In genomic region chr16:48340054-48340453, GRCh38 we compare ENCODE assay signal across 17 cellular contexts. TPM values are rescaled to one million over a fixed set of nuclear protein-coding genes. Genes with fewer than 3 reads are reported as not detected.
DNase-seq lines count a peak whose midpoint lies in the region; ATAC-seq and TF ChIP-seq lines count a peak whose summit lies in the region.
"Had no signal": no experiment of that assay in that cellular context is flagged by ENCODE, and none has a peak within 500 bp of the region (broad histone marks: within the 10 kb centered on the region; RNA-seq: fewer than 3 reads in every experiment).

No MANE protein-coding gene starts in this region.

- no peaks in the 10 kb centered on the region for H3K27me3 Mint-ChIP-seq in activated T-cell treated with anti-CD3 and anti-CD28 coated beads, Interleukin-2, amount 50 U/mL, for 72 hours (ENCODE audit: low read depth)
- H3K27me3 Mint-ChIP-seq in activated T-cell treated with anti-CD3 and anti-CD28 coated beads, Interleukin-2, amount 50 U/mL, for 4 hours (ENCODE audit: low read depth), result no peaks in the 10 kb centered on the region
- H3K27me3 Mint-ChIP-seq in HFFc6 (ENCODE audit: insufficient read depth), result no peaks in the 10 kb centered on the region
- no peaks in the 10 kb centered on the region for H3K27me3 Mint-ChIP-seq in activated T-helper 17 cell treated with anti-CD3 and anti-CD28 coated beads, Interleukin-2, amount 50 U/mL, for 72 hours
- H3K27me3 Mint-ChIP-seq in naive thymus-derived CD8-positive, alpha-beta T cell, result no peaks in the 10 kb centered on the region
- H3K27me3 Mint-ChIP-seq: B cell had no signal

- POLR2A ChIA-PET in naive thymus-derived CD8-positive, alpha-beta T cell (lab: Charles Lee), result interaction anchor here (1.2 kb wide), 1 partner anchor 9 kb away, joined by 3 read pairs; no protein-coding TSS in a partner anchor

- peak; percentile 63 to 73 for ATAC-seq in activated T-cell treated with anti-CD3 and anti-CD28 coated beads, Interleukin-2, amount 50 U/mL, for 72 hours (replicated peaks in 1 of 2)
- ATAC-seq in activated T-cell treated with anti-CD3 and anti-CD28 coated beads, Interleukin-2, amount 50 U/mL, for 4 hours, result no peak
- peak; percentile 35 for ATAC-seq in activated T-helper 17 cell treated with anti-CD3 and anti-CD28 coated beads, Interleukin-2, amount 50 U/mL, for 72 hours (replicated peaks)
- no peak for ATAC-seq in naive thymus-derived CD8-positive, alpha-beta T cell
- ATAC-seq in HG02852 (IDR thresholded peaks at IDR 0.05; ENCODE audit: unreplicated experiment), result no peak
- no peak for ATAC-seq in HG03457 (IDR thresholded peaks at IDR 0.05; ENCODE audit: unreplicated experiment)

- H3K9me3 Mint-ChIP-seq in activated T-cell treated with anti-CD3 and anti-CD28 coated beads, Interleukin-2, amount 50 U/mL, for 72 hours, result no peaks in the 10 kb centered on the region
- H3K9me3 Mint-ChIP-seq in activated T-cell treated with anti-CD3 and anti-CD28 coated beads, Interleukin-2, amount 50 U/mL, for 4 hours, result no peaks in the 10 kb centered on the region
- H3K9me3 Mint-ChIP-seq in HFFc6, result 0 out of 2 replicates have a peak, but pooled peaks cover 4% of the 10 kb centered on the region
- no peaks in the 10 kb centered on the region for H3K9me3 Mint-ChIP-seq in activated T-helper 17 cell treated with anti-CD3 and anti-CD28 coated beads, Interleukin-2, amount 50 U/mL, for 72 hours
- H3K9me3 Mint-ChIP-seq in naive thymus-derived CD8-positive, alpha-beta T cell, result no peaks in the 10 kb centered on the region

- H3K27ac Mint-ChIP-seq in activated T-cell treated with anti-CD3 and anti-CD28 coated beads, Interleukin-2, amount 50 U/mL, for 72 hours, result peak overlapping the region; percentile 88
- peak overlapping the region; percentile 8; the same call in 1 of the 2 replicates for H3K27ac Mint-ChIP-seq in HFFc6
- peak overlapping the region; percentile 75 for H3K27ac Mint-ChIP-seq in activated T-helper 17 cell treated with anti-CD3 and anti-CD28 coated beads, Interleukin-2, amount 50 U/mL, for 72 hours
- peak overlapping the region in 8 of 10 donors; percentile 16 to 73 (median 51) for H3K27ac Mint-ChIP-seq in naive thymus-derived CD8-positive, alpha-beta T cell
- H3K27ac Mint-ChIP-seq: B cell had no signal

- TF ChIP-seq CTCF in HFFc6 (IDR thresholded peaks at IDR 0.05), result no peak

- peaks cover 16% of the 10 kb centered on the region for H3K4me1 Mint-ChIP-seq in activated T-cell treated with anti-CD3 and anti-CD28 coated beads, Interleukin-2, amount 50 U/mL, for 72 hours (ENCODE audit: low read depth)
- H3K4me1 Mint-ChIP-seq in activated T-cell treated with anti-CD3 and anti-CD28 coated beads, Interleukin-2, amount 50 U/mL, for 4 hours (ENCODE audit: low read depth), result no peaks in the 10 kb centered on the region
- peaks cover 31% of the 10 kb centered on the region for H3K4me1 Mint-ChIP-seq in HFFc6 (ENCODE audit: low read depth)
- peaks cover 18% of the 10 kb centered on the region for H3K4me1 Mint-ChIP-seq in activated T-helper 17 cell treated with anti-CD3 and anti-CD28 coated beads, Interleukin-2, amount 50 U/mL, for 72 hours
- peaks cover 0 to 16% (median 12%) of the 10 kb centered on the region in 4 donors for H3K4me1 Mint-ChIP-seq in naive thymus-derived CD8-positive, alpha-beta T cell
- H3K4me1 Mint-ChIP-seq: B cell had no signal

- DNase-seq in activated T-cell treated with anti-CD3 and anti-CD28 coated beads, Interleukin-2, amount 50 U/mL, for 72 hours, result no peak
- DNase-seq in activated T-cell treated with anti-CD3 and anti-CD28 coated beads, Interleukin-2, amount 50 U/mL, for 4 hours, result no peak
- no peak for DNase-seq in HFFc6
- no peak for DNase-seq in naive thymus-derived CD8-positive, alpha-beta T cell
- DNase-seq in HuH-7.5 (ENCODE audit: low spot score), result no peak
- DNase-seq: ACHN, DMS 273 treated with DMSO at 0.1 percent for 48 hours, Karpas-422, MM.1S, NCI-H1105, NCI-H1694 treated with DMSO at 0.1 percent for 48 hours, NCI-H345, NCI-H526 treated with DMSO at 0.1 percent for 48 hours had no signal

- peak overlapping the region in 1 of 2 donors; percentile 14 for H3K4me3 Mint-ChIP-seq in activated T-cell treated with anti-CD3 and anti-CD28 coated beads, Interleukin-2, amount 50 U/mL, for 72 hours
- no peak overlapping the region for H3K4me3 Mint-ChIP-seq in activated T-cell treated with anti-CD3 and anti-CD28 coated beads, Interleukin-2, amount 50 U/mL, for 4 hours
- H3K4me3 Mint-ChIP-seq in HFFc6, result no peak overlapping the region
- no peak overlapping the region for H3K4me3 Mint-ChIP-seq in activated T-helper 17 cell treated with anti-CD3 and anti-CD28 coated beads, Interleukin-2, amount 50 U/mL, for 72 hours
- H3K4me3 Mint-ChIP-seq in naive thymus-derived CD8-positive, alpha-beta T cell, result no peak overlapping the region
- H3K4me3 Mint-ChIP-seq: B cell had no signal

- H3K36me3 Mint-ChIP-seq in activated T-cell treated with anti-CD3 and anti-CD28 coated beads, Interleukin-2, amount 50 U/mL, for 72 hours (ENCODE audit: insufficient read depth in 2 of 2), result peaks cover 6 to 7% of the 10 kb centered on the region in 2 donors
- H3K36me3 Mint-ChIP-seq in activated T-cell treated with anti-CD3 and anti-CD28 coated beads, Interleukin-2, amount 50 U/mL, for 4 hours (ENCODE audit: insufficient read depth), result peaks cover 35% of the 10 kb centered on the region
- peaks cover 46% of the 10 kb centered on the region for H3K36me3 Mint-ChIP-seq in HFFc6 (ENCODE audit: low read depth)
- H3K36me3 Mint-ChIP-seq in activated T-helper 17 cell treated with anti-CD3 and anti-CD28 coated beads, Interleukin-2, amount 50 U/mL, for 72 hours (ENCODE audit: low read depth), result peaks cover 81% of the 10 kb centered on the region
- H3K36me3 Mint-ChIP-seq in naive thymus-derived CD8-positive, alpha-beta T cell, result peaks cover 8 to 91% (median 31%) of the 10 kb centered on the region in 3 donors

RNA-seq across cellular contexts. Expression of gene SIAH1, which starts 45.2 kb away (rescaled TPM):
- 10 to 100 TPM; 28.2 to 30.4 TPM for total RNA-seq in activated T-cell treated with anti-CD3 and anti-CD28 coated beads, Interleukin-2, amount 50 U/mL, for 72 hours
- 10 to 100 TPM in 2 of 3 donors, 1 to 10 TPM in 1; 10.0 to 12.2 (median 10.4) TPM for total RNA-seq in activated T-cell treated with anti-CD3 and anti-CD28 coated beads, Interleukin-2, amount 50 U/mL, for 4 hours
- total RNA-seq in HFFc6 (2021; fragmentation: NEBNext Ultra II Directional; extraction: Animal tissue kit (Norgen Biotek cat#: 25700)), result 10 to 100 TPM in 4 of 6 experiments, 1 to 10 TPM in 2; 8.8 to 11.9 (median 10.2) TPM
- 10 to 100 TPM; 15.0 to 16.5 TPM for total RNA-seq in activated T-helper 17 cell treated with anti-CD3 and anti-CD28 coated beads, Interleukin-2, amount 50 U/mL, for 72 hours
- total RNA-seq in naive thymus-derived CD8-positive, alpha-beta T cell, result 10 to 100 TPM; 22.8 to 25.9 TPM
- 10 to 100 TPM; 10.8 to 16.7 (median 12.0) TPM for polyA plus RNA-seq in naive thymus-derived CD8-positive, alpha-beta T cell

Comparison
In these comparisons a context has a peak if more than half of its experiments do, and no peak if none do; other contexts are left out.
1. ATAC-seq: peak in activated T-cell treated with anti-CD3 and anti-CD28 coated beads, Interleukin-2, amount 50 U/mL, for 72 hours (2 of 2) and activated T-helper 17 cell treated with anti-CD3 and anti-CD28 coated beads, Interleukin-2, amount 50 U/mL, for 72 hours (single experiment); none in activated T-cell treated with anti-CD3 and anti-CD28 coated beads, Interleukin-2, amount 50 U/mL, for 4 hours (0 of 2), naive thymus-derived CD8-positive, alpha-beta T cell (0 of 2), HG02852 (single experiment) and HG03457 (single experiment).
2. H3K27ac Mint-ChIP-seq: peak in every context shown above with its lines; median percentile 88 in activated T-cell treated with anti-CD3 and anti-CD28 coated beads, Interleukin-2, amount 50 U/mL, for 72 hours; 75 in activated T-helper 17 cell treated with anti-CD3 and anti-CD28 coated beads, Interleukin-2, amount 50 U/mL, for 72 hours; 51 in naive thymus-derived CD8-positive, alpha-beta T cell; 8 in HFFc6.